28 cellular contexts compared by ENCODE assay signal in the genomic region with DNA sequence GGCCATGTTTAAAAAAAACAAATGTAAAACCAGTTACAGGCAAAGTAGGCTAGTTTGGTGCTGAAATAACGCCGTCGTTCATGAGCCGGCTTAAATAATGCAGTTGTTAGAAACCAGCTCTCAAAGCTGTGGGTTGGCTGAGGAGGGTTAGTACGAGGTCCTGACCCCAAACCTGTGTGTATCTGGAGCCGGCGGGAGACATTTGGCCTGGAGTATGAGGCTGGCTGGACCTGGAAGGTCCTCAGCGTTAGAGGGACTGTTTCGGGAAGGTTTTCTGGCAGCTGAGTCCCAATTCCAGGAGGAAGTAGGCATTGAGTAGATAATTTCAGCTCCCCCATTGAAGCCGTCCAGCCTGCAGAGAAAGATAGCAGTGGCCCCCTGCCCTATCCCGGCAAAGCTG.
"Had no signal": no experiment of that assay in that cellular context is flagged by ENCODE, and none has a peak within 500 bp of the region (broad histone marks: within the 10 kb centered on the region; RNA-seq: fewer than 3 reads in every experiment).

No MANE protein-coding gene starts in this region.

- DNase-seq: dermis blood vessel endothelial cell; effector memory CD4-positive, alpha-beta T cell; erythroblast; esophagus squamous epithelium; foreskin melanocyte; glutamatergic neuron; heart right ventricle; hippocampal formation; left ventricle myocardium superior; lower lobe of right lung; natural killer cell; stimulated activated CD4-positive, alpha-beta T cell treated with anti-CD3 and anti-CD28 coated beads, Interleukin-4, amount 100 ng/mL, for 4 hours; stimulated activated naive CD8-positive, alpha-beta T cell treated with anti-CD3 and anti-CD28 coated beads, Interleukin-15, Interleukin-2, amounts not matched to agents 100 U/mL and 50 U/mL, for 24 hours; substantia nigra; testis; tibial artery; upper lobe of left lung had no signal

- H3K4me3 ChIP-seq: coronary artery, esophagus squamous epithelium, heart right ventricle, lower lobe of right lung, prostate gland, right atrium auricular region, sigmoid colon, testis, tibial artery, upper lobe of left lung had no signal

- H3K36me3 Mint-ChIP-seq: natural killer cell; stimulated activated memory B cell treated with anti-CD40 and anti-IgM and Interleukin-4, amounts not matched to agents 10 μg/mL and 1 μg/mL and 100 μg/mL, for 72 hours had no signal

- H3K79me2 ChIP-seq: parathyroid adenoma had no signal

- H3K27me3 Mint-ChIP-seq: central memory CD8-positive, alpha-beta T cell had no signal

- H3K9ac ChIP-seq: parathyroid adenoma had no signal

- H3K4me1 ChIP-seq: esophagus squamous epithelium, heart right ventricle, lower lobe of right lung, parathyroid adenoma, prostate gland, right atrium auricular region, sigmoid colon, testis, tibial artery, upper lobe of left lung had no signal

- H3K27ac Mint-ChIP-seq: natural killer cell; stimulated activated memory B cell treated with anti-CD40 and anti-IgM and Interleukin-4, amounts not matched to agents 10 μg/mL and 1 μg/mL and 100 μg/mL, for 72 hours had no signal

- H2AFZ ChIP-seq: parathyroid adenoma had no signal

- H3K27me3 ChIP-seq: heart right ventricle, neutrophil, right atrium auricular region, testis, upper lobe of left lung had no signal

- H3K4me1 Mint-ChIP-seq: central memory CD8-positive, alpha-beta T cell; stimulated activated memory B cell treated with anti-CD40 and anti-IgM and Interleukin-4, amounts not matched to agents 10 μg/mL and 1 μg/mL and 100 μg/mL, for 72 hours had no signal

- H3K27ac ChIP-seq: coronary artery, esophagus squamous epithelium, heart right ventricle, lower lobe of right lung, neutrophil, parathyroid adenoma, prostate gland, right atrium auricular region, sigmoid colon, testis, tibial artery, upper lobe of left lung had no signal

- ATAC-seq: heart right ventricle; left ventricle myocardium superior; lower lobe of right lung; natural killer cell; stimulated activated memory B cell treated with anti-CD40 and anti-IgM and Interleukin-4, amounts not matched to agents 10 μg/mL and 1 μg/mL and 100 μg/mL, for 72 hours; stimulated activated naive CD8-positive, alpha-beta T cell treated with anti-CD3 and anti-CD28 coated beads, Interleukin-15, Interleukin-2, amounts not matched to agents 100 U/mL and 50 U/mL, for 24 hours had no signal

- H3K9me3 ChIP-seq: esophagus squamous epithelium, lower lobe of right lung, neutrophil, prostate gland, right atrium auricular region, sigmoid colon, testis, tibial artery had no signal

- FAIRE-seq: endometrium, keratinocyte, urothelium cell line had no signal

- H3K36me3 ChIP-seq: esophagus squamous epithelium, heart right ventricle, lower lobe of right lung, neutrophil, prostate gland, right atrium auricular region, sigmoid colon, tibial artery, upper lobe of left lung had no signal

- H3K4me3 Mint-ChIP-seq: central memory CD8-positive, alpha-beta T cell; natural killer cell; stimulated activated memory B cell treated with anti-CD40 and anti-IgM and Interleukin-4, amounts not matched to agents 10 μg/mL and 1 μg/mL and 100 μg/mL, for 72 hours had no signal
